23 cellular contexts compared by ENCODE assay signal in genomic region chr3:46553154-46553553, GRCh38. TPM values are rescaled to one million over a fixed set of nuclear protein-coding genes. Genes with fewer than 3 reads are reported as not detected.
DNase-seq lines count a peak whose midpoint lies in the region; ATAC-seq, FAIRE-seq and TF ChIP-seq lines count a peak whose summit lies in the region.
"Had no signal": no experiment of that assay in that cellular context is flagged by ENCODE, and none has a peak within 500 bp of the region (broad histone marks: within the 10 kb centered on the region; RNA-seq: fewer than 3 reads in every experiment).

No MANE protein-coding gene starts in this region.

- H3K9ac ChIP-seq in GM23248 = no peak overlapping the region
- H3K9ac ChIP-seq: BLaER1 treated with 17β-estradiol and CSF1 and Interleukin-3, amounts not matched to agents 10 nM and 100 nM had no signal

- peaks cover 9% of the 10 kb centered on the region for H3F3A ChIP-seq in GM23248 (ENCODE audit: insufficient read depth)

- H3K4me3 ChIP-seq in GM23248 (no peak overlapping the region), fibroblast of villous mesenchyme (ENCODE audit: low read depth, low read length) (no peak overlapping the region), gastrocnemius medialis (no peak overlapping the region), dorsolateral prefrontal cortex (no peak overlapping the region)
- H3K4me3 ChIP-seq: BLaER1 treated with 17β-estradiol and CSF1 and Interleukin-3, amounts not matched to agents 10 nM and 100 nM; MG63; SK-N-MC had no signal

- no peak for FAIRE-seq in HTR-8/SVneo (lab: Jason Lieb, UNC)
- FAIRE-seq: G401.6 had no signal

- H2AFZ ChIP-seq in GM23248 = no peak overlapping the region

- H3K79me2 ChIP-seq in GM23248 (ENCODE audit: insufficient read depth) = 0 out of 2 replicates have a peak, but pooled peaks cover 9% of the 10 kb centered on the region

- peak overlapping the region; percentile 8 for H3K4me2 ChIP-seq in GM23248 (ENCODE audit: unreplicated experiment)

- no peaks in the 10 kb centered on the region for H3K27me3 ChIP-seq in GM23248 (replicated peaks; ENCODE audit: insufficient read depth)
- no peaks in the 10 kb centered on the region for H3K27me3 ChIP-seq in gastrocnemius medialis
- no peaks in the 10 kb centered on the region for H3K27me3 ChIP-seq in dorsolateral prefrontal cortex
- H3K27me3 ChIP-seq: BLaER1 treated with 17β-estradiol and CSF1 and Interleukin-3, amounts not matched to agents 10 nM and 100 nM; MG63 had no signal

- ATAC-seq in gastrocnemius medialis = peak; percentile 55 to 76

- 0% methylated on average over 1 of the region's 1 CpG for WGBS in GM23248 (ENCODE audit: low coverage in 1 of 2, low lambda C conversion rate in 2 of 2, missing lambda C conversion rate in 2 of 2), 2 experiments

- H4K20me1 ChIP-seq in GM23248 (ENCODE audit: insufficient read depth) = no peaks in the 10 kb centered on the region
- H4K20me1 ChIP-seq: BLaER1 treated with 17β-estradiol and CSF1 and Interleukin-3, amounts not matched to agents 10 nM and 100 nM had no signal

- DNase-seq in GM23248 = peak; percentile 47
- peak; percentile 86 for DNase-seq in amniotic epithelial cell (ENCODE audit: low read depth)
- DNase-seq in fibroblast of villous mesenchyme (ENCODE audit: low read depth) = peak; percentile 36
- no peak for DNase-seq in gastrocnemius medialis
- no peak for DNase-seq in dorsolateral prefrontal cortex
- DNase-seq in NAMALWA (ENCODE audit: low spot score) = no peak
- DNase-seq in HTR-8/SVneo (ENCODE audit: insufficient read length, low spot score) = no peak
- DNase-seq: CD4-positive, alpha-beta memory T cell; MG63; NCI-H1048; NCI-H1436 treated with DMSO at 0.1 percent for 48 hours; NCI-H1930; NCI-H226; NCI-H510A treated with DMSO at 0.1 percent for 48 hours; NCI-H748 treated with DMSO at 0.1 percent for 48 hours; SHP77 treated with DMSO at 0.1 percent for 48 hours had no signal

- H3K36me3 ChIP-seq in GM23248 (ENCODE audit: low read depth) = no peaks in the 10 kb centered on the region; the same call in 1 of the 2 replicates
- peaks cover 0 to 6% of the 10 kb centered on the region in 2 donors for H3K36me3 ChIP-seq in gastrocnemius medialis
- H3K36me3 ChIP-seq: MG63 had no signal

- TF ChIP-seq POLR2A in gastrocnemius medialis (IDR thresholded peaks at IDR 0.05) = no peak

- H3K4me1 ChIP-seq in GM23248 (ENCODE audit: insufficient read depth) (peaks cover 30% of the 10 kb centered on the region), gastrocnemius medialis (peaks cover 55 to 59% of the 10 kb centered on the region in 2 donors)

- H3K9me2 ChIP-seq in GM23248 (ENCODE audit: insufficient read depth) = no peaks in the 10 kb centered on the region

- H3K9me3 ChIP-seq in GM23248 (ENCODE audit: low read depth) = no peaks in the 10 kb centered on the region
- H3K9me3 ChIP-seq in gastrocnemius medialis = no peaks in the 10 kb centered on the region

- H3K27ac ChIP-seq in GM23248 = no peak overlapping the region
- H3K27ac ChIP-seq in gastrocnemius medialis = peak overlapping the region; percentile 94 to 99 (median 97)
- H3K27ac ChIP-seq in dorsolateral prefrontal cortex = no peak overlapping the region
- H3K27ac ChIP-seq: RWPE1, SK-N-MC had no signal

- intact Hi-C loops in gastrocnemius medialis (cut with DNase I; ENCODE audit: low total_unique reads) = no loop called here
- intact Hi-C loops in dorsolateral prefrontal cortex (cut with DNase I) = loop anchor here in 1 of 2 donors (10.0 kb wide), 1 partner anchor 58 kb away; the partner anchor contains the start of gene RTP3

- TF ChIP-seq CTCF in fibroblast of villous mesenchyme (IDR thresholded peaks at IDR 0.05; ENCODE audit: insufficient read depth, low read depth, low read length) (no peak), gastrocnemius medialis (IDR thresholded peaks at IDR 0.05 in 4 of 5, conservative IDR thresholded peaks at IDR 0.05 in 1 of 5) (no peak), dorsolateral prefrontal cortex (IDR thresholded peaks at IDR 0.05 in 54 of 56, conservative IDR thresholded peaks at IDR 0.05 in 2 of 56; ENCODE audit: low read depth in 1 of 56, partially characterized antibody in 56 of 56) (no peak)

- in situ Hi-C loops in GM23248 (cut with MboI) (no loop called here), gastrocnemius medialis (cut with MboI; ENCODE audit: low sequenced_read_pairs in 4 of 4) (no loop called here)

RNA-seq across cellular contexts. Expression of gene LRRC2, which starts 12.9 kb away (rescaled TPM):
- 10.6 and 10.8 TPM in 2 replicates for total RNA-seq in GM23248 (2014; rRNA removed; shearing (Covaris generic))
- 16.7 and 17.7 TPM in 2 replicates for polyA plus RNA-seq in GM23248 (2016; fragmentation: Nextera tagmentation; extraction: Ambion mirVana)
- 2.2 and 5.2 TPM in 2 replicates for total RNA-seq in fibroblast of villous mesenchyme
- 100 to 1,000 TPM in 1 of 4 donors, 10 to 100 TPM in 3; 72.7 to 103 (median 92.1) TPM for total RNA-seq in gastrocnemius medialis
- 10 to 100 TPM in 60 of 120 experiments, 1 to 10 TPM in 60; 1.8 to 21.6 (median 9.9) TPM for total RNA-seq in dorsolateral prefrontal cortex

RNA-seq across cellular contexts. Expression of gene RTP3, which starts 55.4 kb away (rescaled TPM):
- not detected in 2 replicates for total RNA-seq in GM23248 (2014; rRNA removed; shearing (Covaris generic))
- polyA plus RNA-seq in GM23248 (2016; fragmentation: Nextera tagmentation; extraction: Ambion mirVana) = not detected in 2 replicates
- total RNA-seq in fibroblast of villous mesenchyme = 0.43 TPM in 1 of 2 replicates, not detected in the other
- total RNA-seq in gastrocnemius medialis = not detected
- total RNA-seq in dorsolateral prefrontal cortex = not detected
- total RNA-seq: CD4-positive, alpha-beta memory T cell; Daoy; LHCN-M2 had no signal
- polyA plus RNA-seq: CD4-positive, alpha-beta memory T cell had no signal

RNA-seq across cellular contexts. Expression of gene FAM240A, which starts 59.2 kb away (rescaled TPM):
- total RNA-seq in GM23248 (2014; rRNA removed; shearing (Covaris generic)) = not detected in 2 replicates
- not detected in 2 replicates for polyA plus RNA-seq in GM23248 (2016; fragmentation: Nextera tagmentation; extraction: Ambion mirVana)
- not detected in 2 replicates for total RNA-seq in fibroblast of villous mesenchyme
- under 1 TPM in 1 of 4 donors, not detected in 3; 0.18 TPM for total RNA-seq in gastrocnemius medialis
- under 1 TPM in 1 of 120 experiments, not detected in 119; 0.30 TPM for total RNA-seq in dorsolateral prefrontal cortex
- total RNA-seq: CD4-positive, alpha-beta memory T cell; Daoy; H4; LHCN-M2 had no signal
- polyA plus RNA-seq: CD4-positive, alpha-beta memory T cell had no signal

Comparison
In these comparisons a context has a peak if more than half of its experiments do, and no peak if none do; other contexts are left out.
1. DNase-seq: peak in GM23248 (single experiment), amniotic epithelial cell (single experiment) and fibroblast of villous mesenchyme (single experiment); none in gastrocnemius medialis (0 of 2), dorsolateral prefrontal cortex (0 of 10), NAMALWA (single experiment) and HTR-8/SVneo (single experiment).
2. H3K27ac ChIP-seq: peak in gastrocnemius medialis (4 of 4); none in GM23248 (single experiment) and dorsolateral prefrontal cortex (0 of 59).